Comparison of ENCODE assay signal across 10 cellular contexts in genomic region chr10:103833731-103834365, GRCh38. TPM values are rescaled to one million over a fixed set of nuclear protein-coding genes. Genes with fewer than 3 reads are reported as not detected.
DNase-seq lines count a peak whose midpoint lies in the region; ATAC-seq and TF ChIP-seq lines count a peak whose summit lies in the region.
"Had no signal": no experiment of that assay in that cellular context is flagged by ENCODE, and none has a peak within 500 bp of the region (broad histone marks: within the 10 kb centered on the region; RNA-seq: fewer than 3 reads in every experiment).

No MANE protein-coding gene starts in this region.

- no peak overlapping the region for H3K27ac Mint-ChIP-seq in activated CD4-positive, alpha-beta memory T cell treated with anti-CD3 and anti-CD28 coated beads for 36 hours

- 34% methylated on average over 5 of the region's 5 CpGs for WGBS in right cardiac atrium
- WGBS in psoas muscle, 3 donors, result 41 to 50% (median 49%) methylated on average over 5 of the region's 5 CpGs

- H3K9me3 ChIP-seq in right cardiac atrium (ENCODE audit: control insufficient read depth, low read length) (no peaks in the 10 kb centered on the region), psoas muscle (no peaks in the 10 kb centered on the region)
- H3K9me3 ChIP-seq: prostate gland had no signal

- H3K27me3 Mint-ChIP-seq in activated CD4-positive, alpha-beta memory T cell treated with anti-CD3 and anti-CD28 coated beads for 36 hours, result no peaks in the 10 kb centered on the region

- H3K27me3 ChIP-seq in right cardiac atrium (ENCODE audit: control insufficient read depth, insufficient read depth) (no peaks in the 10 kb centered on the region), psoas muscle (ENCODE audit: insufficient read depth in 3 of 3, low read length in 2 of 3) (no peaks in the 10 kb centered on the region)

- CTCF ChIA-PET in RWPE1 (lab: Yijun Ruan, JAX), result interaction anchor here (0.6 kb wide), 1 partner anchor 20 kb away, joined by 6 read pairs; no protein-coding TSS in a partner anchor
- CTCF ChIA-PET in activated CD4-positive, alpha-beta memory T cell treated with anti-CD3 and anti-CD28 coated beads for 36 hours (lab: Charles Lee), result no interaction called here

- H3K9me3 Mint-ChIP-seq in activated CD4-positive, alpha-beta memory T cell treated with anti-CD3 and anti-CD28 coated beads for 36 hours, result peaks cover 4% of the 10 kb centered on the region

- H3K4me1 Mint-ChIP-seq in activated CD4-positive, alpha-beta memory T cell treated with anti-CD3 and anti-CD28 coated beads for 36 hours (ENCODE audit: low read depth), result no peaks in the 10 kb centered on the region

- intact Hi-C loops in right cardiac atrium (cut with DNase I) (no loop called here), psoas muscle (cut with DNase I) (no loop called here)
- intact Hi-C loops in activated CD4-positive, alpha-beta memory T cell treated with anti-CD3 and anti-CD28 coated beads for 36 hours (cut with micrococcal nuclease), result no loop called here

- no peaks in the 10 kb centered on the region for H3K36me3 ChIP-seq in psoas muscle (ENCODE audit: insufficient read depth in 1 of 2, low read depth in 1 of 2)
- H3K36me3 ChIP-seq: prostate gland had no signal

- POLR2A ChIA-PET in RWPE1 (lab: Yijun Ruan, JAX; ENCODE audit: low non-redundant PET), result no interaction called here
- POLR2A ChIA-PET in activated CD4-positive, alpha-beta memory T cell treated with anti-CD3 and anti-CD28 coated beads for 36 hours (lab: Charles Lee), result no interaction called here

- no peak for TF ChIP-seq CTCF in RWPE1 (conservative IDR thresholded peaks at IDR 0.05; ENCODE audit: low read depth)
- TF ChIP-seq CTCF in psoas muscle (IDR thresholded peaks at IDR 0.05), result no peak

- peak; percentile 67 to 69 for ATAC-seq in right cardiac atrium
- peak in 3 of 4 donors; percentile 38 to 45 (median 41) for ATAC-seq in psoas muscle
- ATAC-seq in GM21381 (IDR thresholded peaks at IDR 0.05; ENCODE audit: unreplicated experiment), result no peak
- no peak for ATAC-seq in GM21825 (IDR thresholded peaks at IDR 0.05; ENCODE audit: unreplicated experiment)

- H3K36me3 Mint-ChIP-seq in activated CD4-positive, alpha-beta memory T cell treated with anti-CD3 and anti-CD28 coated beads for 36 hours, result no peaks in the 10 kb centered on the region

- H3K27ac ChIP-seq in RWPE1 (peak overlapping the region; percentile 52), right cardiac atrium (ENCODE audit: low read length) (peak overlapping the region; percentile 32), psoas muscle (peak overlapping the region; percentile 69)
- H3K27ac ChIP-seq: PC-9 had no signal

- DNase-seq in COLO829 (ENCODE audit: low spot score) (peak; percentile 79), RWPE1 (ENCODE audit: low spot score) (no peak), right cardiac atrium (peak; percentile 76 to 86 (median 84)), psoas muscle (peak; percentile 47 to 75)
- no peak for DNase-seq in activated CD4-positive, alpha-beta memory T cell treated with anti-CD3 and anti-CD28 coated beads for 36 hours
- no peak for DNase-seq in activated naive CD4-positive, alpha-beta T cell treated with Interleukin-2 at 50 U/mL for 16 hours
- DNase-seq: PC-9 had no signal

- H3K4me3 ChIP-seq in right cardiac atrium (ENCODE audit: low read length), result no peak overlapping the region
- H3K4me3 ChIP-seq in psoas muscle, result no peak overlapping the region
- H3K4me3 ChIP-seq: PC-9, prostate gland had no signal

- H3K4me3 Mint-ChIP-seq in activated CD4-positive, alpha-beta memory T cell treated with anti-CD3 and anti-CD28 coated beads for 36 hours, result no peak overlapping the region

- peaks cover 10% of the 10 kb centered on the region for H3K4me1 ChIP-seq in right cardiac atrium (ENCODE audit: control insufficient read depth, insufficient read depth, low read length)
- H3K4me1 ChIP-seq in psoas muscle, result peaks cover 57% of the 10 kb centered on the region
- H3K4me1 ChIP-seq: prostate gland had no signal

RNA-seq across cellular contexts. Expression of gene SH3PXD2A, which starts 21.5 kb away (rescaled TPM):
- total RNA-seq in right cardiac atrium (10 to 100 TPM; 30.2 to 31.7 (median 31.0) TPM), psoas muscle (10 to 100 TPM; 10.6 to 57.7 (median 31.4) TPM)
- polyA plus RNA-seq in right cardiac atrium (13.5 TPM), psoas muscle (1 to 10 TPM; 3.0 to 5.9 (median 4.1) TPM)
- total RNA-seq in activated CD4-positive, alpha-beta memory T cell treated with anti-CD3 and anti-CD28 coated beads for 36 hours, result 10 to 100 TPM in 1 of 2 experiments, 1 to 10 TPM in 1; 10.0 to 10.3 TPM

Comparison
In these comparisons a context has a peak if more than half of its experiments do, and no peak if none do; other contexts are left out.
1. DNase-seq: peak in COLO829 (single experiment), right cardiac atrium (3 of 3) and psoas muscle (2 of 2); none in RWPE1 (single experiment), activated CD4-positive, alpha-beta memory T cell treated with anti-CD3 and anti-CD28 coated beads for 36 hours (single experiment) and activated naive CD4-positive, alpha-beta T cell treated with Interleukin-2 at 50 U/mL for 16 hours (single experiment).
2. ATAC-seq: peak in right cardiac atrium (2 of 2) and psoas muscle (3 of 4); none in GM21381 (single experiment) and GM21825 (single experiment).
3. Peak in every context shown above with its lines, with median percentiles within 50 percentile points of each other: H3K27ac ChIP-seq.